25 cellular contexts compared by ENCODE assay signal in genomic region chr3:31671976-31672375, GRCh38.
DNase-seq lines count a peak whose midpoint lies in the region; ATAC-seq and TF ChIP-seq lines count a peak whose summit lies in the region.
"Had no signal": no experiment of that assay in that cellular context is flagged by ENCODE, and none has a peak within 500 bp of the region (broad histone marks: within the 10 kb centered on the region; RNA-seq: fewer than 3 reads in every experiment).

No MANE protein-coding gene starts in this region.

- no peak for TF ChIP-seq POLR2A in upper lobe of left lung (IDR thresholded peaks at IDR 0.05)

- no peak overlapping the region for H3K27ac Mint-ChIP-seq in stimulated activated naive CD8-positive, alpha-beta T cell treated with anti-CD3 and anti-CD28 coated beads, Interleukin-15, amount 100 ng/mL, for 72 hours
- H3K27ac Mint-ChIP-seq: activated CD4-positive, alpha-beta T cell treated with anti-CD3 and anti-CD28 coated beads for 36 hours; activated T-cell treated with anti-CD3 and anti-CD28 coated beads, Interleukin-2, amount 50 U/mL, for 24 hours; brain; progenitor cell of endocrine pancreas; T-helper 1 cell treated with Interleukin-12 subunit alpha and Interleukin-12 subunit beta and Interleukin-4 antibody, amounts not matched to agents 30 μg/mL and 1 μg/mL, for 36 hours had no signal

- H3K27me3 Mint-ChIP-seq in stimulated activated naive CD8-positive, alpha-beta T cell treated with anti-CD3 and anti-CD28 coated beads, Interleukin-15, amount 100 ng/mL, for 72 hours: no peaks in the 10 kb centered on the region
- H3K27me3 Mint-ChIP-seq: activated CD4-positive, alpha-beta T cell treated with anti-CD3 and anti-CD28 coated beads for 36 hours; activated T-cell treated with anti-CD3 and anti-CD28 coated beads, Interleukin-2, amount 50 U/mL, for 24 hours; brain; progenitor cell of endocrine pancreas had no signal

- no peak overlapping the region for H3K27ac ChIP-seq in upper lobe of left lung
- H3K27ac ChIP-seq: A549; BLaER1 treated with 17β-estradiol and CSF1 and Interleukin-3, amounts not matched to agents 10 nM and 100 nM; esophagus squamous epithelium had no signal

- H3K4me3 ChIP-seq in fibroblast of villous mesenchyme (ENCODE audit: low read depth, low read length) (no peak overlapping the region), upper lobe of left lung (no peak overlapping the region)
- H3K4me3 ChIP-seq: A549; BLaER1 treated with 17β-estradiol and CSF1 and Interleukin-3, amounts not matched to agents 10 nM and 100 nM; esophagus squamous epithelium had no signal

- H3K4me1 Mint-ChIP-seq in stimulated activated naive CD8-positive, alpha-beta T cell treated with anti-CD3 and anti-CD28 coated beads, Interleukin-15, amount 100 ng/mL, for 72 hours: no peaks in the 10 kb centered on the region

- no peaks in the 10 kb centered on the region for H3K36me3 ChIP-seq in upper lobe of left lung
- H3K36me3 ChIP-seq: BLaER1 treated with 17β-estradiol and CSF1 and Interleukin-3, amounts not matched to agents 10 nM and 100 nM had no signal

- WGBS in upper lobe of left lung, 2 donors: 45 to 49% methylated on average over 6 of the region's 6 CpGs

- TF ChIP-seq CTCF in fibroblast of villous mesenchyme (IDR thresholded peaks at IDR 0.05; ENCODE audit: insufficient read depth, low read depth, low read length): no peak
- no peak for TF ChIP-seq CTCF in upper lobe of left lung (IDR thresholded peaks at IDR 0.05)

- ATAC-seq in upper lobe of left lung (ENCODE audit: low FRiP score in 2 of 2) (peak; percentile 51 to 78), HG03025 (IDR thresholded peaks at IDR 0.05; ENCODE audit: low FRiP score, unreplicated experiment) (no peak)
- no peak for ATAC-seq in stimulated activated naive CD8-positive, alpha-beta T cell treated with anti-CD3 and anti-CD28 coated beads, Interleukin-15, amount 100 ng/mL, for 72 hours
- ATAC-seq: A549; activated CD4-positive, alpha-beta T cell treated with anti-CD3 and anti-CD28 coated beads for 36 hours had no signal

- H3K9me3 Mint-ChIP-seq in stimulated activated naive CD8-positive, alpha-beta T cell treated with anti-CD3 and anti-CD28 coated beads, Interleukin-15, amount 100 ng/mL, for 72 hours: peaks cover 0 to 7% of the 10 kb centered on the region in 2 donors
- H3K9me3 Mint-ChIP-seq: activated T-cell treated with anti-CD3 and anti-CD28 coated beads, Interleukin-2, amount 50 U/mL, for 24 hours; T-helper 1 cell treated with Interleukin-12 subunit alpha and Interleukin-12 subunit beta and Interleukin-4 antibody, amounts not matched to agents 30 μg/mL and 1 μg/mL, for 36 hours had no signal

- no peak overlapping the region for H3K4me3 Mint-ChIP-seq in stimulated activated naive CD8-positive, alpha-beta T cell treated with anti-CD3 and anti-CD28 coated beads, Interleukin-15, amount 100 ng/mL, for 72 hours
- H3K4me3 Mint-ChIP-seq: activated CD4-positive, alpha-beta T cell treated with anti-CD3 and anti-CD28 coated beads for 36 hours; activated T-cell treated with anti-CD3 and anti-CD28 coated beads, Interleukin-2, amount 50 U/mL, for 24 hours; brain; T-helper 1 cell treated with Interleukin-12 subunit alpha and Interleukin-12 subunit beta and Interleukin-4 antibody, amounts not matched to agents 30 μg/mL and 1 μg/mL, for 36 hours had no signal

- H3K9me3 ChIP-seq in upper lobe of left lung: no peaks in the 10 kb centered on the region
- H3K9me3 ChIP-seq: A549; BLaER1 treated with 17β-estradiol and CSF1 and Interleukin-3, amounts not matched to agents 10 nM and 100 nM; esophagus squamous epithelium had no signal

- no peak for TF ChIP-seq EP300 in upper lobe of left lung (IDR thresholded peaks at IDR 0.05)

- DNase-seq in SIG-M5 treated with dmso at 0.1 percent for 504 hours (lab: John Stamatoyannopoulos, UW; ENCODE audit: unreplicated experiment) (peak; percentile 29), SIG-M5 (lab: John Stamatoyannopoulos, UW) (no peak), NOMO-1 (lab: John Stamatoyannopoulos, UW; ENCODE audit: unreplicated experiment in 2 of 2) (peak; percentile 20 to 53), fibroblast of villous mesenchyme (ENCODE audit: low read depth) (peak; percentile 53), upper lobe of left lung (no peak), pons (ENCODE audit: low spot score) (no peak)
- DNase-seq in stimulated activated naive CD8-positive, alpha-beta T cell treated with anti-CD3 and anti-CD28 coated beads, Interleukin-15, amount 100 ng/mL, for 72 hours: no peak
- DNase-seq: activated CD4-positive, alpha-beta T cell treated with anti-CD3 and anti-CD28 coated beads for 36 hours; activated T-cell treated with anti-CD3 and anti-CD28 coated beads, Interleukin-2, amount 50 U/mL, for 24 hours; Calu3; effector memory CD4-positive, alpha-beta T cell; EL; esophagus squamous epithelium; Karpas-422; kidney; mesenchymal stem cell; NCI-H1092; NCI-H2081; NK-92 treated with Interleukin-12 subunit alpha and Interleukin-12 subunit beta, amount 100 ng/mL, for 24 hours had no signal

- H3K27me3 ChIP-seq in upper lobe of left lung: no peaks in the 10 kb centered on the region
- H3K27me3 ChIP-seq: BLaER1 treated with 17β-estradiol and CSF1 and Interleukin-3, amounts not matched to agents 10 nM and 100 nM; esophagus squamous epithelium had no signal

- H3K4me1 ChIP-seq in upper lobe of left lung: peaks cover 5 to 15% (median 10%) of the 10 kb centered on the region in 4 donors
- H3K4me1 ChIP-seq: A549, esophagus squamous epithelium had no signal

Comparison
In these comparisons a context has a peak if more than half of its experiments do, and no peak if none do; other contexts are left out.
1. DNase-seq: peak in SIG-M5 treated with dmso at 0.1 percent for 504 hours (single experiment), NOMO-1 (2 of 2) and fibroblast of villous mesenchyme (single experiment); none in SIG-M5 (single experiment), upper lobe of left lung (0 of 2), pons (single experiment) and stimulated activated naive CD8-positive, alpha-beta T cell treated with anti-CD3 and anti-CD28 coated beads, Interleukin-15, amount 100 ng/mL, for 72 hours (0 of 2).
2. ATAC-seq: peak in upper lobe of left lung (2 of 2); none in stimulated activated naive CD8-positive, alpha-beta T cell treated with anti-CD3 and anti-CD28 coated beads, Interleukin-15, amount 100 ng/mL, for 72 hours (single experiment) and HG03025 (single experiment).